ENCODE assay signal across 8 cellular contexts in genomic region chr17:81967533-81968395, GRCh38. TPM values are rescaled to one million over a fixed set of nuclear protein-coding genes. Genes with fewer than 3 reads are reported as not detected.
DNase-seq lines count a peak whose midpoint lies in the region; ATAC-seq and TF ChIP-seq lines count a peak whose summit lies in the region.

No MANE protein-coding gene starts in this region.

- no peak overlapping the region for H2BK15ac ChIP-seq in mesendoderm (replicated peaks; ENCODE audit: low read depth)

- no peaks in the 10 kb centered on the region for H4K20me1 ChIP-seq in GM23248 (ENCODE audit: insufficient read depth)

- H3K23ac ChIP-seq in mesendoderm (ENCODE audit: low read length): no peak overlapping the region

- peaks cover 17% of the 10 kb centered on the region for H3K4me1 Mint-ChIP-seq in activated CD8-positive, alpha-beta T cell treated with anti-CD3 and anti-CD28 coated beads for 36 hours (ENCODE audit: low read depth)

- POLR2A ChIA-PET in AG04450 (lab: Yijun Ruan, JAX): interaction anchor here (0.9 kb wide), 1 partner anchor 55 kb away, joined by 3 read pairs; the partner anchor contains the start of gene CENPX
- POLR2A ChIA-PET in activated CD8-positive, alpha-beta T cell treated with anti-CD3 and anti-CD28 coated beads for 36 hours (lab: Charles Lee): interaction anchor here (0.9 to 3.2 kb wide), 10 partner anchors 9 to 98 kb away, joined by 3 to 22 read pairs (median 4); partner anchors contain the start of genes ASPSCR1 and MAFG

- H4K8ac ChIP-seq in mesendoderm (ENCODE audit: low read depth, low read length): no peak overlapping the region

- H3K27me3 ChIP-seq in AG04450 (ENCODE audit: control insufficient read depth, insufficient read depth, low read length): peaks cover 17% of the 10 kb centered on the region
- H3K27me3 ChIP-seq in GM23248 (replicated peaks; ENCODE audit: insufficient read depth): no peaks in the 10 kb centered on the region
- H3K27me3 ChIP-seq in mesendoderm (ENCODE audit: insufficient read depth, low read length, poor library complexity): no peaks in the 10 kb centered on the region

- peak; percentile 93 for ATAC-seq in activated CD8-positive, alpha-beta T cell treated with anti-CD3 and anti-CD28 coated beads for 36 hours
- no peak for ATAC-seq in HG03045 (IDR thresholded peaks at IDR 0.05; ENCODE audit: unreplicated experiment)

- H3K9ac ChIP-seq in GM23248 (peak overlapping the region; percentile 45), mesendoderm (ENCODE audit: low read length) (peak overlapping the region; percentile 33)

- H3K56ac ChIP-seq in mesendoderm (ENCODE audit: low read length): peak overlapping the region; percentile 78

- no peak overlapping the region for H4K5ac ChIP-seq in mesendoderm (ENCODE audit: low read length)

- intact Hi-C loops in activated CD8-positive, alpha-beta T cell treated with anti-CD3 and anti-CD28 coated beads for 36 hours (cut with micrococcal nuclease): no loop called here

- WGBS in GM23248 (ENCODE audit: low coverage in 1 of 2, low lambda C conversion rate in 2 of 2, missing lambda C conversion rate in 2 of 2), 2 experiments: 17 to 22% methylated on average over 28 to 36 of the region's 36 CpGs
- WGBS in mesendoderm (ENCODE audit: extremely low coverage, insufficient coverage, low lambda C conversion rate): no CpG with 5 or more reads among the region's 36 CpGs

- H2AK5ac ChIP-seq in mesendoderm (ENCODE audit: low read length): no peak overlapping the region

- peak overlapping the region; percentile 70 for H2AFZ ChIP-seq in GM23248

- no peaks in the 10 kb centered on the region for H3K9me2 ChIP-seq in GM23248 (ENCODE audit: insufficient read depth)

- no peak overlapping the region for H2BK5ac ChIP-seq in mesendoderm (ENCODE audit: low read length)

- peak overlapping the region; percentile 20; the same call in 1 of the 2 replicates for H3K4me3 ChIP-seq in AG04450 (ENCODE audit: low read depth, low read length)
- H3K4me3 ChIP-seq in GM23248: peak overlapping the region; percentile 39; the same call in 1 of the 2 replicates
- no peak overlapping the region for H3K4me3 ChIP-seq in mesendoderm (ENCODE audit: low read length)

- H3K4me1 ChIP-seq in GM23248 (ENCODE audit: insufficient read depth) (peaks cover 17% of the 10 kb centered on the region; the same call in 1 of the 2 replicates), mesendoderm (ENCODE audit: control insufficient read depth, low read depth, low read length) (peaks cover 10% of the 10 kb centered on the region)

- peak overlapping the region; percentile 80 for H3K27ac Mint-ChIP-seq in activated CD8-positive, alpha-beta T cell treated with anti-CD3 and anti-CD28 coated beads for 36 hours

- H3K27ac ChIP-seq in AG04450 (ENCODE audit: low read depth, low read length) (no peak overlapping the region), GM23248 (no peak overlapping the region), mesendoderm (ENCODE audit: low read depth, low read length) (no peak overlapping the region)

- H2BK120ac ChIP-seq in mesendoderm (ENCODE audit: low read depth, low read length): no peak overlapping the region

- no peaks in the 10 kb centered on the region for H3K79me1 ChIP-seq in mesendoderm (ENCODE audit: low read length)

- in situ Hi-C loops in GM23248 (cut with MboI): no loop called here

- H3K4me3 Mint-ChIP-seq in activated CD8-positive, alpha-beta T cell treated with anti-CD3 and anti-CD28 coated beads for 36 hours: peak overlapping the region; percentile 56

- H3K79me2 ChIP-seq in GM23248 (ENCODE audit: insufficient read depth) (no peaks in the 10 kb centered on the region), mesendoderm (ENCODE audit: control insufficient read depth, insufficient read depth, low read length) (no peaks in the 10 kb centered on the region)

- CTCF ChIA-PET in AG04450 (lab: Charles Lee): no interaction called here
- CTCF ChIA-PET in activated CD8-positive, alpha-beta T cell treated with anti-CD3 and anti-CD28 coated beads for 36 hours (lab: Charles Lee): interaction anchor here (0.6 to 3.6 kb wide), 8 partner anchors 8 to 99 kb away, joined by 3 to 23 read pairs (median 4); partner anchors contain the start of genes DCXR and RAC3

- H3F3A ChIP-seq in GM23248 (ENCODE audit: insufficient read depth): peaks cover 13% of the 10 kb centered on the region

- peak overlapping the region; percentile 11 for H3K4ac ChIP-seq in mesendoderm (ENCODE audit: low read depth, low read length)

- H3K9me3 ChIP-seq in AG04450 (ENCODE audit: control insufficient read depth, insufficient read depth, low read length): no peaks in the 10 kb centered on the region; the same call in 1 of the 2 replicates
- no peaks in the 10 kb centered on the region for H3K9me3 ChIP-seq in GM23248 (ENCODE audit: low read depth)

- no peaks in the 10 kb centered on the region for H3K36me3 ChIP-seq in GM23248 (ENCODE audit: low read depth)
- no peaks in the 10 kb centered on the region for H3K36me3 ChIP-seq in mesendoderm (ENCODE audit: control insufficient read depth, insufficient read depth, low read length)

- H3K27me3 Mint-ChIP-seq in activated CD8-positive, alpha-beta T cell treated with anti-CD3 and anti-CD28 coated beads for 36 hours: peaks cover under 1% of the 10 kb centered on the region

- no peaks in the 10 kb centered on the region for H3K9me3 Mint-ChIP-seq in activated CD8-positive, alpha-beta T cell treated with anti-CD3 and anti-CD28 coated beads for 36 hours

- TF ChIP-seq CTCF in AG04450 (IDR thresholded peaks at IDR 0.05; ENCODE audit: low read depth, low read length): no peak
- TF ChIP-seq CTCF in activated CD8-positive, alpha-beta T cell treated with anti-CD3 and anti-CD28 coated beads for 36 hours (IDR thresholded peaks at IDR 0.05): no peak

- H3K36me3 Mint-ChIP-seq in activated CD8-positive, alpha-beta T cell treated with anti-CD3 and anti-CD28 coated beads for 36 hours (ENCODE audit: low read depth): no peaks in the 10 kb centered on the region

- DNase-seq in AG04450 (ENCODE audit: low read depth, low spot score) (no peak), GM23248 (peak; percentile 77), NCI-H510A (lab: John Stamatoyannopoulos, UW) (peak; percentile 94), mesendoderm (peak; percentile 97)
- DNase-seq in activated CD8-positive, alpha-beta T cell treated with anti-CD3 and anti-CD28 coated beads for 36 hours: peak; percentile 97
- DNase-seq in effector CD8-positive, alpha-beta T cell (lab: John Stamatoyannopoulos, UW): peak; percentile 85
- DNase-seq in stimulated activated CD8-positive, alpha-beta memory T cell treated with anti-CD3 and anti-CD28 coated beads, Interleukin-15, amount 100 ng/mL, for 4 hours (ENCODE audit: low read depth in 2 of 2): peak; percentile 81

- H3K4me2 ChIP-seq in GM23248 (ENCODE audit: unreplicated experiment): peak overlapping the region; percentile 41
- peak overlapping the region; percentile 4 for H3K4me2 ChIP-seq in mesendoderm (ENCODE audit: low read length)

- H3K18ac ChIP-seq in mesendoderm (ENCODE audit: low read length): peak overlapping the region; percentile 22

RNA-seq across cellular contexts. Expression of gene NOTUM, which starts 6.8 kb away (rescaled TPM):
- polyA plus RNA-seq in AG04450 (2011; rRNA removed) (0.04 TPM in 1 of 2 replicates, not detected in the other), GM23248 (2016; fragmentation: Nextera tagmentation; extraction: Ambion mirVana) (not detected in 2 replicates)
- not detected in 2 replicates for polyA minus RNA-seq in AG04450 (2011; rRNA and poly(A)+ RNA removed)
- total RNA-seq in GM23248 (2014; rRNA removed; shearing (Covaris generic)): not detected in 2 replicates
- under 1 TPM; 0.41 to 0.49 TPM for total RNA-seq in activated CD8-positive, alpha-beta T cell treated with anti-CD3 and anti-CD28 coated beads for 36 hours
- 4.3 TPM for polyA plus RNA-seq in mesendoderm (2013, experiment 1 of 2)
- polyA plus RNA-seq in mesendoderm (2013, experiment 2 of 2): 4.0 TPM

RNA-seq across cellular contexts. Expression of gene ASPSCR1, which starts 9.7 kb away (rescaled TPM):
- polyA plus RNA-seq in AG04450 (2011; rRNA removed) (7.1 and 8.8 TPM in 2 replicates), GM23248 (2016; fragmentation: Nextera tagmentation; extraction: Ambion mirVana) (20.6 and 22.6 TPM in 2 replicates)
- polyA minus RNA-seq in AG04450 (2011; rRNA and poly(A)+ RNA removed): 6.9 and 10.6 TPM in 2 replicates
- 23.4 and 23.5 TPM in 2 replicates for total RNA-seq in GM23248 (2014; rRNA removed; shearing (Covaris generic))
- total RNA-seq in activated CD8-positive, alpha-beta T cell treated with anti-CD3 and anti-CD28 coated beads for 36 hours: 10 to 100 TPM; 18.7 to 24.5 TPM
- 24.2 TPM for polyA plus RNA-seq in mesendoderm (2013, experiment 1 of 2)
- polyA plus RNA-seq in mesendoderm (2013, experiment 2 of 2): 25.3 TPM

RNA-seq across cellular contexts. Expression of gene MYADML2, which starts 20.7 kb away (rescaled TPM):
- polyA plus RNA-seq in AG04450 (2011; rRNA removed) (not detected in 2 replicates), GM23248 (2016; fragmentation: Nextera tagmentation; extraction: Ambion mirVana) (0.14 TPM in 1 of 2 replicates, not detected in the other)
- polyA minus RNA-seq in AG04450 (2011; rRNA and poly(A)+ RNA removed): not detected in 2 replicates
- not detected in 2 replicates for total RNA-seq in GM23248 (2014; rRNA removed; shearing (Covaris generic))
- total RNA-seq in activated CD8-positive, alpha-beta T cell treated with anti-CD3 and anti-CD28 coated beads for 36 hours: not detected
- not detected for polyA plus RNA-seq in mesendoderm (2013, experiment 1 of 2)
- polyA plus RNA-seq in mesendoderm (2013, experiment 2 of 2): 0.01 TPM

RNA-seq across cellular contexts. Expression of gene PYCR1, which starts 30.7 kb away (rescaled TPM):
- polyA plus RNA-seq in AG04450 (2011; rRNA removed): 103 and 154 TPM in 2 replicates
- 84.5 and 118 TPM in 2 replicates for polyA minus RNA-seq in AG04450 (2011; rRNA and poly(A)+ RNA removed)
- 229 and 279 TPM in 2 replicates for total RNA-seq in GM23248 (2014; rRNA removed; shearing (Covaris generic))
- 181 and 197 TPM in 2 replicates for polyA plus RNA-seq in GM23248 (2016; fragmentation: Nextera tagmentation; extraction: Ambion mirVana)
- total RNA-seq in activated CD8-positive, alpha-beta T cell treated with anti-CD3 and anti-CD28 coated beads for 36 hours: 100 to 1,000 TPM; 140 to 141 TPM
- 79.0 TPM for polyA plus RNA-seq in mesendoderm (2013, experiment 1 of 2)
- 78.3 TPM for polyA plus RNA-seq in mesendoderm (2013, experiment 2 of 2)

RNA-seq across cellular contexts. Expression of gene MAFG, which starts 40.2 kb away (rescaled TPM):
- polyA plus RNA-seq in AG04450 (2011; rRNA removed) (17.6 and 17.7 TPM in 2 replicates), GM23248 (2016; fragmentation: Nextera tagmentation; extraction: Ambion mirVana) (5.0 and 6.4 TPM in 2 replicates)
- polyA minus RNA-seq in AG04450 (2011; rRNA and poly(A)+ RNA removed): 9.3 and 10.6 TPM in 2 replicates
- 17.7 and 19.8 TPM in 2 replicates for total RNA-seq in GM23248 (2014; rRNA removed; shearing (Covaris generic))
- total RNA-seq in activated CD8-positive, alpha-beta T cell treated with anti-CD3 and anti-CD28 coated beads for 36 hours: 10 to 100 TPM; 12.4 to 14.1 TPM
- polyA plus RNA-seq in mesendoderm (2013, experiment 1 of 2): 25.3 TPM
- 24.3 TPM for polyA plus RNA-seq in mesendoderm (2013, experiment 2 of 2)
